Comparison of ENCODE assay signal across 30 cellular contexts in the genomic region with DNA sequence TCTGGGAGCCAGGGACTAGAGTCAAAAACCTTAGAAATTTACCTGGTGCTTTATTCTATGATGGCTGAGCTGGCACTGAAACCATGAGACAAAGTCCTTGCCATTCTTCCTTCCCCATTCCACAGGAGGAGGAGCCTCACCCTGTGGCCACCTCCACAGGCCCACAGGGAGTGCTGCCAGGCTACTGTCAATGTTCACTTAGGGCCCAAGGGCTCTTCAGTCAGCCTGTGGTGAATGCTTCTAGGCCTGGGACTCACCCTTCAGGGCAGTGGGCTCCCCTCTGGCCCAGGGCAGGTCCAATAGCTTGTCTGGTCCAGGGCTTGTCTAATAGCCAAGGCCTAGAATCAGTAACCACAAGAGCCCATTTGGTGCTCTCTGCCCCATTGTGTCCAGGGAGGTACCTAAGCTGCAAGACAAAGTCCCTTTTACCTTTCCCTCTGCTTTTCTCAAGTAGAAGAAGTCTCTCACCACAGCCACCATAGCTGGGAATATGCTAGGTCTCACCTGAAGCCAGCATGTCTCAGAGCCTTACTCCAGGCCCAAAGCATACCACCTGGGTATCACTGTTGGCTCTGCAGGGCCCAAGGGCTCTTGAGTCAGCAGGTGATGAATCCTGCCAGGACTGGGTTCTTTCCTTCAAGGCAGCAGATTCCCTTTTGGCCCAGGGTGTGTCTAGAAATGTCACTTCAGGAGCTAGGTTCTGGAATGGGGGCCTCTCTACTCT.
"Had no signal": no experiment of that assay in that cellular context is flagged by ENCODE, and none has a peak within 500 bp of the region (broad histone marks: within the 10 kb centered on the region; RNA-seq: fewer than 3 reads in every experiment).

No MANE protein-coding gene starts in this region.

- H3K9me3 ChIP-seq: colonic mucosa, heart left ventricle, pancreas, prostate gland, thoracic aorta, upper lobe of left lung had no signal

- H3K4me1 ChIP-seq: colonic mucosa, heart left ventricle, pancreas, prostate gland, upper lobe of left lung had no signal

- ATAC-seq: activated CD8-positive, alpha-beta memory T cell treated with anti-CD3 and anti-CD28 coated beads, Interleukin-2, amount 10 ng/mL, durations not matched to agents 7 days and 5 days; activated CD8-positive, alpha-beta T cell treated with anti-CD3 and anti-CD28 coated beads for 36 hours; activated naive CD4-positive, alpha-beta T cell treated with anti-CD3 and anti-CD28 coated beads, Interleukin-2, amount 50 U/mL, for 72 hours; activated T-cell treated with anti-CD3 and anti-CD28 coated beads, Interleukin-2, amount 50 U/mL, for 72 hours; heart left ventricle; left ventricle myocardium superior; naive thymus-derived CD4-positive, alpha-beta T cell; sciatic nerve; stimulated activated effector memory CD8-positive, alpha-beta T cell treated with anti-CD3 and anti-CD28 coated beads, Interleukin-12 subunit alpha, Interleukin-12 subunit beta, amount 100 ng/mL, for 72 hours; T-helper 17 cell had no signal

- H3K4me3 ChIP-seq: colonic mucosa, dorsolateral prefrontal cortex, heart left ventricle, pancreas, prostate gland, skin epidermis, thoracic aorta, upper lobe of left lung had no signal

- H3K27ac ChIP-seq: colonic mucosa, dorsolateral prefrontal cortex, heart left ventricle, pancreas, prostate gland, skin epidermis, thoracic aorta, upper lobe of left lung had no signal

- DNase-seq: activated CD4-positive, alpha-beta T cell treated with anti-CD3 and anti-CD28 coated beads, Interleukin-2, amount 50 U/mL, for 1 hour; activated CD4-positive, CD25-positive, alpha-beta regulatory T cell treated with anti-CD3 and anti-CD28 coated beads, Interleukin-2, amount 50 U/mL, for 72 hours; activated CD8-positive, alpha-beta memory T cell treated with anti-CD3 and anti-CD28 coated beads, Interleukin-2, amount 10 ng/mL, durations not matched to agents 7 days and 5 days; activated CD8-positive, alpha-beta T cell treated with anti-CD3 and anti-CD28 coated beads for 36 hours; activated naive CD4-positive, alpha-beta T cell; activated T-cell treated with anti-CD3 and anti-CD28 coated beads for 4 hours; activated T-cell treated with anti-CD3 and anti-CD28 coated beads, Interleukin-2, amount 50 U/mL, for 72 hours; anterior cingulate cortex; cerebellar nuclear complex; colonic mucosa; dorsolateral prefrontal cortex; effector memory CD4-positive, alpha-beta T cell; erythroblast; foreskin fibroblast; heart left ventricle; kidney glomerular epithelial cell; left ventricle myocardium superior; naive thymus-derived CD4-positive, alpha-beta T cell; retina; stimulated activated CD4-positive, alpha-beta T cell treated with anti-CD3 and anti-CD28 coated beads, Interleukin-4, amount 100 ng/mL, for 24 hours; T-helper 17 cell; T1000; upper lobe of left lung had no signal

- H3K27me3 ChIP-seq: colonic mucosa, pancreas, upper lobe of left lung had no signal

- H3K36me3 ChIP-seq: colonic mucosa, heart left ventricle, pancreas, prostate gland, thoracic aorta, upper lobe of left lung had no signal
